3 cellular contexts compared by ENCODE assay signal in genomic region chr9:128762664-128763449, GRCh38.
TF ChIP-seq lines count a peak whose summit lies in the region.

No MANE protein-coding gene starts in this region.

TF ChIP-seq in A549, 52 proteins besides CTCF, POLR2A, EP300 and RAD21:
- TF ChIP-seq HOXB13 (CRISPR knock-in tag; IDR thresholded peaks at IDR 0.05; ENCODE audit: low read depth): no peak
- peak; percentile 24 for TF ChIP-seq MAFK (IDR thresholded peaks at IDR 0.05; ENCODE audit: partially characterized antibody)

TF ChIP-seq in IMR-90, 13 proteins besides CTCF, POLR2A, EP300 and RAD21:
- TF ChIP-seq FOS (IDR thresholded peaks at IDR 0.05; ENCODE audit: low read depth, low read length): no peak
- no peak for TF ChIP-seq CHD1 (IDR thresholded peaks at IDR 0.05; ENCODE audit: low read depth, low read length)
- TF ChIP-seq MXI1 (IDR thresholded peaks at IDR 0.05; ENCODE audit: borderline replicate concordance, low read depth, low read length): no peak
- TF ChIP-seq USF2 (IDR thresholded peaks at IDR 0.05; ENCODE audit: low read depth, low read length): no peak
- no peak for TF ChIP-seq NFE2L2 (IDR thresholded peaks at IDR 0.05; ENCODE audit: low read depth, low read length)
- no peak for TF ChIP-seq ELK1 (IDR thresholded peaks at IDR 0.05; ENCODE audit: borderline replicate concordance, low read depth, low read length)
- no peak for TF ChIP-seq RFX5 (IDR thresholded peaks at IDR 0.05; ENCODE audit: low read depth, low read length)
- TF ChIP-seq MAFK (IDR thresholded peaks at IDR 0.05; ENCODE audit: low read depth, low read length): no peak
- no peak for TF ChIP-seq MAZ (IDR thresholded peaks at IDR 0.05; ENCODE audit: borderline replicate concordance, low read depth, low read length)
- TF ChIP-seq CEBPB (IDR thresholded peaks at IDR 0.05; ENCODE audit: low read depth, low read length): no peak
- no peak for TF ChIP-seq BHLHE40 (IDR thresholded peaks at IDR 0.05; ENCODE audit: low read depth, low read length)
- no peak for TF ChIP-seq SMC3 (IDR thresholded peaks at IDR 0.05; ENCODE audit: low read depth, low read length)

TF ChIP-seq in H1, 55 proteins besides CTCF, POLR2A, EP300 and RAD21:
- no peak for TF ChIP-seq MAFK (IDR thresholded peaks at IDR 0.05; ENCODE audit: low read depth, low read length)
